Comparison of ENCODE assay signal across 8 cellular contexts in the genomic region with DNA sequence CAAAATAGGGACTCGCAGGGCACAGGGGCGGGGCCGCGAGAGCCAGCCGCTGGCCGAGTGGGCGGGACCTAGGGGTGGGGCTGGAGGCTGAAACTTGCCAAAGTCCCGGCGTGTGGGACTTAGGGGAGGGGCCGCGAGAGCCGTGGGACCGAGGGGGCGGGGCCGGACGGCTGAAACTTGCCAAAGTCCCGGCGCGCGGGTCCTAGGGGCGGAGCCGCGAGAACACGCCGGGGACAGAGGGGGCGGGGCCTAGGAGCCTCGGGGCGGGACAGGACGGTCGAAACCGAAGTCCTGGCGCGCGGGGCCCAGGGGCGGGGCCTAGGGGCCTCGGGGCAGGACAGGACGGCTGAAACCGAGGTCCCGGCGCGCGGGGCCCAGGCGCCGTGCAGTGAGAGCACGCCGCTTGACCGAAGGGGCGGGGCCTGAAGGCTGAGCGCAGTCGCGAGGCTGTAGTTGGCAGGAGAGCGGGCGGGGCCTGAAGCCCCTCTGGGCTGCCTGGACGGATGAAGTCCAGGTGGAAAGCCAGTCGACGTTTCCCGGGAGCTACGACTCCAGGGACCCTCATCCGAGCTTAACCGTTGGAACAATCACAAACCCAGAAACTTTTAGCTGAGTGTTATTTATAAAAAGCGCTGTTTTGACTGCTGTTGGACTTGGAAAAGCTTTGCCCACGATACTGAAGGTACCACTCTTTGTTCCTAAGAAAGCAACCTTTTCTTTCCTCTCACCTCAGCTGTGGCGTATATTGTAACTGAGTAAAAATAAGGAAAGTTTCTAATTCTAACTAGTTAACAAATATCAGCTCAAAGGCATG. TPM values are rescaled to one million over a fixed set of nuclear protein-coding genes. Genes with fewer than 3 reads are reported as not detected.
DNase-seq lines count a peak whose midpoint lies in the region; ATAC-seq, FAIRE-seq and TF ChIP-seq lines count a peak whose summit lies in the region.

No MANE protein-coding gene starts in this region.

- ATAC-seq in GM19023 (IDR thresholded peaks at IDR 0.05; ENCODE audit: unreplicated experiment) (peak; percentile 87), HG03196 (IDR thresholded peaks at IDR 0.05; ENCODE audit: unreplicated experiment) (peak; percentile 86)

- peak overlapping the region; percentile 71 to 75 for H3K9ac ChIP-seq in kidney (ENCODE audit: low read length in 2 of 2)

- H3K4me3 ChIP-seq in kidney (ENCODE audit: low read length in 2 of 2): peak overlapping the region; percentile 86 to 88

- intact Hi-C loops in kidney (cut with DNase I): no loop called here

- TF ChIP-seq CTCF in AG09319 (IDR thresholded peaks at IDR 0.05; ENCODE audit: low read depth, low read length) (no peak), kidney (IDR thresholded peaks at IDR 0.05; ENCODE audit: borderline replicate concordance, extremely low read depth, insufficient read depth) (no peak)

- H3K4me1 ChIP-seq in kidney (ENCODE audit: control insufficient read depth in 1 of 2, insufficient read depth in 1 of 2, low read depth in 1 of 2, low read length in 2 of 2): peaks cover 0 to 3% of the 10 kb centered on the region in 2 donors

- H3K27ac ChIP-seq in kidney (ENCODE audit: low read depth in 2 of 2, low read length in 2 of 2): peak overlapping the region; percentile 71 to 92

- H3K9me3 ChIP-seq in kidney (ENCODE audit: control insufficient read depth in 1 of 2, low read length in 2 of 2): no peaks in the 10 kb centered on the region

- H3K36me3 ChIP-seq in kidney (ENCODE audit: control insufficient read depth in 1 of 2, insufficient read depth in 2 of 2, low read length in 2 of 2): no peaks in the 10 kb centered on the region

- no peak for FAIRE-seq in kidney (lab: Jason Lieb, UNC)

- DNase-seq in AG09319 (ENCODE audit: extremely low read depth, low read depth): peak; percentile 98
- DNase-seq in NCI-H345 treated with DMSO at 0.1 percent for 48 hours (lab: John Stamatoyannopoulos, UW; ENCODE audit: unreplicated experiment): peak; percentile 91
- DNase-seq in activated CD4-positive, CD25-positive, alpha-beta regulatory T cell treated with anti-CD3 and anti-CD28 coated beads, Interleukin-2, amount 50 U/mL, for 16 hours (ENCODE audit: low read depth, low spot score): peak; percentile 93
- peak; percentile 85 for DNase-seq in cerebellar cortex (ENCODE audit: low spot score)
- DNase-seq in kidney: peak; percentile 100
- peak; percentile 93 to 96 for DNase-seq in stimulated activated CD4-positive, alpha-beta T cell treated with anti-CD3 and anti-CD28 coated beads, Interleukin-15, amount 100 ng/mL, for 1 hour (ENCODE audit: low read depth in 1 of 2, low spot score in 1 of 2)

RNA-seq across cellular contexts. Expression of gene BARD1, which starts 0.5 kb away (rescaled TPM):
- total RNA-seq in kidney: 9.8 TPM
- polyA plus RNA-seq in kidney (ENCODE audit: insufficient read depth, low read depth, low replicate concordance): 0.90 TPM

Comparison
In these comparisons a context has a peak if more than half of its experiments do, and no peak if none do; other contexts are left out.
1. Peak in every context shown above with its lines: DNase-seq, ATAC-seq, H3K4me3 ChIP-seq and H3K27ac ChIP-seq.